24 cellular contexts compared by ENCODE assay signal in genomic region chr7:186516-187113, GRCh38.
"Had no signal": no experiment of that assay in that cellular context is flagged by ENCODE, and none has a peak within 500 bp of the region (broad histone marks: within the 10 kb centered on the region; RNA-seq: fewer than 3 reads in every experiment).

No MANE protein-coding gene starts in this region.

- ATAC-seq: effector memory CD8-positive, alpha-beta T cell; gastroesophageal sphincter; heart left ventricle; left lobe of liver; natural killer cell treated with Interleukin-12 subunit alpha and Interleukin-12 subunit beta and Interleukin-15 and Interleukin-18, amount 100 ng/mL, for 72 hours; right cardiac atrium; stimulated activated memory B cell treated with anti-CD40 and anti-IgM and Interleukin-4, amounts not matched to agents 10 μg/mL and 1 μg/mL and 100 μg/mL, for 72 hours; stimulated activated naive CD8-positive, alpha-beta T cell treated with anti-CD3 and anti-CD28 coated beads, Interleukin-15, Interleukin-2, amounts not matched to agents 100 U/mL and 50 U/mL, for 24 hours; upper lobe of right lung had no signal

- DNase-seq: effector memory CD8-positive, alpha-beta T cell; kidney; naive B cell; sigmoid colon; spleen; stimulated activated CD4-positive, alpha-beta T cell treated with anti-CD3 and anti-CD28 coated beads, Interleukin-4, amount 100 ng/mL, for 4 hours; stimulated activated naive CD8-positive, alpha-beta T cell treated with anti-CD3 and anti-CD28 coated beads, Interleukin-15, Interleukin-2, amounts not matched to agents 100 U/mL and 50 U/mL, for 24 hours; transverse colon; upper lobe of right lung; uterus had no signal

- H3K79me2 ChIP-seq: hepatocyte had no signal

- H3K4me3 ChIP-seq: coronary artery, gastroesophageal sphincter, heart left ventricle, hepatocyte, lung, prostate gland, sigmoid colon, skin epidermis, spleen, suprapubic skin, transverse colon, upper lobe of right lung, uterus had no signal

- H3K4me3 Mint-ChIP-seq: effector memory CD8-positive, alpha-beta T cell; memory B cell; naive B cell; natural killer cell treated with Interleukin-12 subunit alpha and Interleukin-12 subunit beta and Interleukin-15 and Interleukin-18, amount 100 ng/mL, for 72 hours; stimulated activated memory B cell treated with anti-CD40 and anti-IgM and Interleukin-4, amounts not matched to agents 10 μg/mL and 1 μg/mL and 100 μg/mL, for 72 hours had no signal

- H3K27me3 ChIP-seq: gastroesophageal sphincter, hepatocyte, sigmoid colon, suprapubic skin, upper lobe of right lung, uterus had no signal

- H2AFZ ChIP-seq: hepatocyte had no signal

- H3K36me3 Mint-ChIP-seq: memory B cell; naive B cell; natural killer cell treated with Interleukin-12 subunit alpha and Interleukin-12 subunit beta and Interleukin-15 and Interleukin-18, amount 100 ng/mL, for 72 hours; stimulated activated memory B cell treated with anti-CD40 and anti-IgM and Interleukin-4, amounts not matched to agents 10 μg/mL and 1 μg/mL and 100 μg/mL, for 72 hours had no signal

- H3K9me3 Mint-ChIP-seq: effector memory CD8-positive, alpha-beta T cell; memory B cell; natural killer cell treated with Interleukin-12 subunit alpha and Interleukin-12 subunit beta and Interleukin-15 and Interleukin-18, amount 100 ng/mL, for 72 hours; neural crest cell; stimulated activated memory B cell treated with anti-CD40 and anti-IgM and Interleukin-4, amounts not matched to agents 10 μg/mL and 1 μg/mL and 100 μg/mL, for 72 hours had no signal

- FAIRE-seq: kidney had no signal

- H3K27ac Mint-ChIP-seq: effector memory CD8-positive, alpha-beta T cell; memory B cell; natural killer cell treated with Interleukin-12 subunit alpha and Interleukin-12 subunit beta and Interleukin-15 and Interleukin-18, amount 100 ng/mL, for 72 hours; stimulated activated memory B cell treated with anti-CD40 and anti-IgM and Interleukin-4, amounts not matched to agents 10 μg/mL and 1 μg/mL and 100 μg/mL, for 72 hours had no signal

- H3K27ac ChIP-seq: coronary artery, gastroesophageal sphincter, heart left ventricle, hepatocyte, prostate gland, sigmoid colon, skin epidermis, spleen, suprapubic skin, transverse colon, upper lobe of right lung, uterus had no signal

- H3K9me3 ChIP-seq: gastroesophageal sphincter, heart left ventricle, prostate gland, sigmoid colon, spleen, suprapubic skin, transverse colon, upper lobe of right lung, uterus had no signal

- H3K36me3 ChIP-seq: gastroesophageal sphincter, heart left ventricle, prostate gland, sigmoid colon, spleen, suprapubic skin, transverse colon, upper lobe of right lung, uterus had no signal

- H3K4me1 Mint-ChIP-seq: stimulated activated memory B cell treated with anti-CD40 and anti-IgM and Interleukin-4, amounts not matched to agents 10 μg/mL and 1 μg/mL and 100 μg/mL, for 72 hours had no signal

- H3K4me2 ChIP-seq: hepatocyte had no signal
